Comparison of ENCODE assay signal across 31 cellular contexts in the genomic region with DNA sequence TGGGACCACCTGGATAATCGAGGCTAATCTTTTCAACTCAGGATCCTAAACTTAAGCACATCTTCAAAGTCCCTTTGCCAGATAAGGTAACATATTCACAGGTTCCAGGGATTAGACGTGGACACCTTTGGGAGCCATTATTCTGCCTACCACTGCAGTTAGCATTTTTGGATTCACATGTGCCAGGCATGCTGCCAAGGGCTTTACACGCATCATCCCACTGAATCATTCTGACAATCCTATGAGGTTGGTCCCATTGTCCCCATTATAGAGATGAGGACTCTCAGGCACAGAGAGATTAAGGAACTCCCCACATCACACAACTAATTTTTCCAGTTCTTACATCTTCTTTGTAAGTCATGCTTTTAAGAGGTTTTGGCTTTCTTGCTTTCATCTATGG. TPM values are rescaled to one million over a fixed set of nuclear protein-coding genes. Genes with fewer than 3 reads are reported as not detected.
"Had no signal": no experiment of that assay in that cellular context is flagged by ENCODE, and none has a peak within 500 bp of the region (broad histone marks: within the 10 kb centered on the region; RNA-seq: fewer than 3 reads in every experiment).

No MANE protein-coding gene starts in this region.

- H2AFZ ChIP-seq: parathyroid adenoma had no signal

- H3K4me3 ChIP-seq: adrenal gland, ascending aorta, esophagus squamous epithelium, gastrocnemius medialis, left lung, lower lobe of right lung, psoas muscle, sigmoid colon, thoracic aorta had no signal

- H3K79me2 ChIP-seq: parathyroid adenoma had no signal

- H3K9ac ChIP-seq: parathyroid adenoma had no signal

- H3K27ac ChIP-seq: adrenal gland, ascending aorta, epithelial cell of prostate, esophagus squamous epithelium, gastrocnemius medialis, left lung, lower lobe of right lung, parathyroid adenoma, psoas muscle, sigmoid colon, thoracic aorta, WERI-Rb-1 had no signal

- DNase-seq: activated CD4-positive, alpha-beta T cell treated with anti-CD3 and anti-CD28 coated beads for 48 hours; activated CD4-positive, alpha-beta T cell treated with anti-CD3 and anti-CD28 coated beads, Interleukin-2, amount 50 U/mL, for 48 hours; activated CD8-positive, alpha-beta memory T cell treated with anti-CD3 and anti-CD28 coated beads for 24 hours; activated effector memory CD4-positive, alpha-beta T cell treated with anti-CD3 and anti-CD28 coated beads, Interleukin-2, amount 50 U/mL, for 16 hours; activated naive CD4-positive, alpha-beta T cell treated with anti-CD3 and anti-CD28 coated beads for 36 hours; activated naive CD8-positive, alpha-beta T cell treated with anti-CD3 and anti-CD28 coated beads for 36 hours; adrenal gland; central memory CD4-positive, alpha-beta T cell; dermis blood vessel endothelial cell; effector CD8-positive, alpha-beta T cell; esophagus squamous epithelium; gastrocnemius medialis; glutamatergic neuron; left lung; lower lobe of right lung; mesenchymal stem cell; naive thymus-derived CD8-positive, alpha-beta T cell; nucleus accumbens; psoas muscle; sigmoid colon; small intestine; stimulated activated CD4-positive, alpha-beta T cell treated with anti-CD3 and anti-CD28 coated beads, Interleukin-4, amount 100 ng/mL, for 24 hours; T-helper 9 cell; WERI-Rb-1 had no signal

- H3K4me1 ChIP-seq: adrenal gland, ascending aorta, esophagus squamous epithelium, gastrocnemius medialis, left lung, lower lobe of right lung, parathyroid adenoma, psoas muscle, sigmoid colon had no signal

- H3K27me3 ChIP-seq: adrenal gland, ascending aorta, esophagus squamous epithelium, gastrocnemius medialis, left lung, sigmoid colon had no signal

- H3K9me3 ChIP-seq: adrenal gland, ascending aorta, esophagus squamous epithelium, gastrocnemius medialis, left lung, lower lobe of right lung, psoas muscle, sigmoid colon, thoracic aorta had no signal

- ATAC-seq: activated CD4-positive, CD25-positive, alpha-beta regulatory T cell treated with anti-CD3 and anti-CD28 coated beads, Interleukin-2, amount 50 U/mL, for 24 hours; gastrocnemius medialis; left lung; lower lobe of right lung; naive thymus-derived CD8-positive, alpha-beta T cell; psoas muscle; stimulated activated effector memory CD8-positive, alpha-beta T cell treated with anti-CD3 and anti-CD28 coated beads, Interleukin-12 subunit alpha, Interleukin-12 subunit beta, amount 100 ng/mL, for 72 hours had no signal

- H3K36me3 ChIP-seq: adrenal gland, ascending aorta, esophagus squamous epithelium, gastrocnemius medialis, left lung, lower lobe of right lung, sigmoid colon, thoracic aorta, WERI-Rb-1 had no signal

RNA-seq across cellular contexts. Expression of a gene that starts 34.5 kb away (rescaled TPM):
- total RNA-seq: activated naive CD4-positive, alpha-beta T cell treated with anti-CD3 and anti-CD28 coated beads for 36 hours; activated naive CD8-positive, alpha-beta T cell treated with anti-CD3 and anti-CD28 coated beads for 36 hours; activated T-helper 1 cell treated with anti-CD3 and anti-CD28 coated beads, Interleukin-12 subunit alpha, Interleukin-12 subunit beta, Interleukin-2, Interleukin-4 antibody, amounts not matched to agents 30 ng/mL and 10 ng/mL and 1 ng/mL, durations not matched to agents 14 hours and 24 hours and 36 hours; dermis blood vessel endothelial cell; naive thymus-derived CD8-positive, alpha-beta T cell had no signal
